Comparison of ENCODE assay signal across 1 cellular context in the genomic region with DNA sequence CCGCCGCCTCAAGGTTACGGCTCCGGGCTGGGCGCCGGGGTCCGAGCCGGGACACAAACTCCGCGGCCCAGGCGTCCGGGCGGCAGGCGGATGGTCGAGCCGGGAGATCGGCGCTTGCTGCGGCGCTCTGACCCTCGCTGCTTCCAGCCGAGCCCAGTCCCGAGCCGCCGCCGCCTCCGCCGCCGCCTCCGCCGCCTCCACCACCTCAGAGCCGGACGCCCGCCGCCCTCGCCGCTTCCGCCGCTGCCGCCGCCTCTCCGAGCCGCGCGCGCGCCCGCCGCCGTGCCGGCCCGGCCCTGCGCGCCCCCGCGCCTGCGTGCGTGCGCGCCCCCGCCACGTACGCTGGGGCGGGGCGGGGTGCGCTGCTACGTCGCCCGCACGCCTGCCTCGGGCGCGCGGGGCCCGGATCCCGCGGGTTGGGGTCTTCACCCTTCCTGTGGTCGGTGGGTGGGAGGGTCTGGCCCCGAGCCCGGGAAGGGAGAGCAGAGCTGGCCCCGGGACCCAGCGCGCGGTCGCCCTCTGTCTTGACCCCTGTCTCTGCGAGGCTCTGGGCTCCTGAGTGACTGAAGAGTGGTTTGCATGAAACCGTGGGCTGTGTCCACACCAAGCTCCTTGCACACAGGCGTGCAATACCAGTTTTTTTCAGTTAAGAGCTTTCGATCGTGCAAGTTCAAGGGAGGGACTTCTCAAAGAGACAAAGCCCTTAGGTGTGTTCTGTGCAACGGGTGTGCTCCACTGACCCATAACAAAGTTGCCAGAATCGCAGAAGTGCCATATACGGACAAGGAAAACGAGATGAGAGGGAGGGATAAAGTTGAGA.
TF ChIP-seq lines count a peak whose summit lies in the region.

A gene (minus strand): TSS at position 256 of the 820 bp plus-strand sequence. CDS start 328 bp downstream, outside the sequence.

TF ChIP-seq in SK-N-SH, 30 proteins besides CTCF, POLR2A, EP300 and RAD21 (continued from another document):
- TF ChIP-seq, protein P1, sequence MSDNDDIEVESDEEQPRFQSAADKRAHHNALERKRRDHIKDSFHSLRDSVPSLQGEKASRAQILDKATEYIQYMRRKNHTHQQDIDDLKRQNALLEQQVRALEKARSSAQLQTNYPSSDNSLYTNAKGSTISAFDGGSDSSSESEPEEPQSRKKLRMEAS (IDR thresholded peaks at IDR 0.05; ENCODE audit: low read depth), result 0 out of 2 replicates have a peak, but pooled peaks have one; percentile 39
- TF ChIP-seq TCF12 (IDR thresholded peaks at IDR 0.05), result no peak
- TF ChIP-seq MXI1 (IDR thresholded peaks at IDR 0.05; ENCODE audit: low read depth, low read length), result peak; percentile 77
- TF ChIP-seq, protein P2, sequence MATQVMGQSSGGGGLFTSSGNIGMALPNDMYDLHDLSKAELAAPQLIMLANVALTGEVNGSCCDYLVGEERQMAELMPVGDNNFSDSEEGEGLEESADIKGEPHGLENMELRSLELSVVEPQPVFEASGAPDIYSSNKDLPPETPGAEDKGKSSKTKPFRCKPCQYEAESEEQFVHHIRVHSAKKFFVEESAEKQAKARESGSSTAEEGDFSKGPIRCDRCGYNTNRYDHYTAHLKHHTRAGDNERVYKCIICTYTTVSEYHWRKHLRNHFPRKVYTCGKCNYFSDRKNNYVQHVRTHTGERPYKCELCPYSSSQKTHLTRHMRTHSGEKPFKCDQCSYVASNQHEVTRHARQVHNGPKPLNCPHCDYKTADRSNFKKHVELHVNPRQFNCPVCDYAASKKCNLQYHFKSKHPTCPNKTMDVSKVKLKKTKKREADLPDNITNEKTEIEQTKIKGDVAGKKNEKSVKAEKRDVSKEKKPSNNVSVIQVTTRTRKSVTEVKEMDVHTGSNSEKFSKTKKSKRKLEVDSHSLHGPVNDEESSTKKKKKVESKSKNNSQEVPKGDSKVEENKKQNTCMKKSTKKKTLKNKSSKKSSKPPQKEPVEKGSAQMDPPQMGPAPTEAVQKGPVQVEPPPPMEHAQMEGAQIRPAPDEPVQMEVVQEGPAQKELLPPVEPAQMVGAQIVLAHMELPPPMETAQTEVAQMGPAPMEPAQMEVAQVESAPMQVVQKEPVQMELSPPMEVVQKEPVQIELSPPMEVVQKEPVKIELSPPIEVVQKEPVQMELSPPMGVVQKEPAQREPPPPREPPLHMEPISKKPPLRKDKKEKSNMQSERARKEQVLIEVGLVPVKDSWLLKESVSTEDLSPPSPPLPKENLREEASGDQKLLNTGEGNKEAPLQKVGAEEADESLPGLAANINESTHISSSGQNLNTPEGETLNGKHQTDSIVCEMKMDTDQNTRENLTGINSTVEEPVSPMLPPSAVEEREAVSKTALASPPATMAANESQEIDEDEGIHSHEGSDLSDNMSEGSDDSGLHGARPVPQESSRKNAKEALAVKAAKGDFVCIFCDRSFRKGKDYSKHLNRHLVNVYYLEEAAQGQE (IDR thresholded peaks at IDR 0.05; ENCODE audit: low read depth, low read length), result no peak
- no peak for TF ChIP-seq RFX5 (IDR thresholded peaks at IDR 0.05; ENCODE audit: low read length)
- TF ChIP-seq, protein P3, sequence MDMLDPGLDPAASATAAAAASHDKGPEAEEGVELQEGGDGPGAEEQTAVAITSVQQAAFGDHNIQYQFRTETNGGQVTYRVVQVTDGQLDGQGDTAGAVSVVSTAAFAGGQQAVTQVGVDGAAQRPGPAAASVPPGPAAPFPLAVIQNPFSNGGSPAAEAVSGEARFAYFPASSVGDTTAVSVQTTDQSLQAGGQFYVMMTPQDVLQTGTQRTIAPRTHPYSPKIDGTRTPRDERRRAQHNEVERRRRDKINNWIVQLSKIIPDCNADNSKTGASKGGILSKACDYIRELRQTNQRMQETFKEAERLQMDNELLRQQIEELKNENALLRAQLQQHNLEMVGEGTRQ (IDR thresholded peaks at IDR 0.05; ENCODE audit: borderline replicate concordance, low read depth, low read length), result no peak
- TF ChIP-seq RXRA (IDR thresholded peaks at IDR 0.05; ENCODE audit: borderline replicate concordance, low read depth), result no peak
- TF ChIP-seq TAF1 (IDR thresholded peaks at IDR 0.05; ENCODE audit: borderline replicate concordance, low read depth, low read length), result peak; percentile 35; the same call in 1 of the 2 replicates
- no peak for TF ChIP-seq NFIC (IDR thresholded peaks at IDR 0.05; ENCODE audit: borderline replicate concordance)
- peak; percentile 91; the same call in 1 of the 2 replicates for TF ChIP-seq POLR2AphosphoS5 (IDR thresholded peaks at IDR 0.05; ENCODE audit: low read depth, low read length)
- TF ChIP-seq, protein P4, sequence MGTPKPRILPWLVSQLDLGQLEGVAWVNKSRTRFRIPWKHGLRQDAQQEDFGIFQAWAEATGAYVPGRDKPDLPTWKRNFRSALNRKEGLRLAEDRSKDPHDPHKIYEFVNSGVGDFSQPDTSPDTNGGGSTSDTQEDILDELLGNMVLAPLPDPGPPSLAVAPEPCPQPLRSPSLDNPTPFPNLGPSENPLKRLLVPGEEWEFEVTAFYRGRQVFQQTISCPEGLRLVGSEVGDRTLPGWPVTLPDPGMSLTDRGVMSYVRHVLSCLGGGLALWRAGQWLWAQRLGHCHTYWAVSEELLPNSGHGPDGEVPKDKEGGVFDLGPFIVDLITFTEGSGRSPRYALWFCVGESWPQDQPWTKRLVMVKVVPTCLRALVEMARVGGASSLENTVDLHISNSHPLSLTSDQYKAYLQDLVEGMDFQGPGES (IDR thresholded peaks at IDR 0.05; ENCODE audit: low read depth, low read length), result no peak
- TF ChIP-seq RCOR1 (IDR thresholded peaks at IDR 0.05; ENCODE audit: low read length), result no peak
